ENCODE assay signal across 8 cellular contexts in genomic region chr22:46070215-46070721, GRCh38.
DNase-seq lines count a peak whose midpoint lies in the region; ATAC-seq, FAIRE-seq and TF ChIP-seq lines count a peak whose summit lies in the region.

No MANE protein-coding gene starts in this region.

- peak overlapping the region; percentile 99 for H3K27ac ChIP-seq in astrocyte (ENCODE audit: low read depth, low read length)

- no peak overlapping the region for H2AFZ ChIP-seq in astrocyte (ENCODE audit: low read depth, low read length)

- H3K4me1 ChIP-seq in astrocyte (ENCODE audit: insufficient read depth, low read length), result peaks cover 44% of the 10 kb centered on the region

- peaks cover 57% of the 10 kb centered on the region for H3K27me3 Mint-ChIP-seq in astrocyte (ENCODE audit: low read depth, unreplicated experiment)

- no peak for TF ChIP-seq POLR2A in NB4 (IDR thresholded peaks at IDR 0.05; ENCODE audit: extremely low read depth, insufficient read length)

- H3K27ac Mint-ChIP-seq in astrocyte (ENCODE audit: unreplicated experiment), result no peak overlapping the region

- no peaks in the 10 kb centered on the region for H3K9me3 ChIP-seq in astrocyte (ENCODE audit: insufficient read depth, low read depth, low read length)

- H3K4me3 ChIP-seq in NB4 (ENCODE audit: low read depth, low read length) (peak overlapping the region; percentile 72), astrocyte (ENCODE audit: insufficient read depth, low read depth, low read length) (peak overlapping the region; percentile 62), kidney epithelial cell (ENCODE audit: low read depth, low read length) (peak overlapping the region; percentile 77)

- peaks cover 5% of the 10 kb centered on the region for H3K36me3 ChIP-seq in astrocyte (ENCODE audit: insufficient read depth, low read length)
- peaks cover 1% of the 10 kb centered on the region for H3K36me3 ChIP-seq in kidney epithelial cell (ENCODE audit: control insufficient read depth, insufficient read depth, low read length)

- H3K79me2 ChIP-seq in astrocyte (ENCODE audit: insufficient read depth, low read length), result peaks cover 93% of the 10 kb centered on the region

- ATAC-seq in GM18868 (IDR thresholded peaks at IDR 0.05; ENCODE audit: unreplicated experiment), result peak; percentile 10

- H3K4me1 Mint-ChIP-seq in astrocyte (ENCODE audit: low read depth, unreplicated experiment), result no peaks in the 10 kb centered on the region

- no peaks in the 10 kb centered on the region for H3K27me3 ChIP-seq in astrocyte (ENCODE audit: insufficient read depth, low read length)
- H3K27me3 ChIP-seq in kidney epithelial cell (ENCODE audit: control insufficient read depth, insufficient read depth, low read length), result no peaks in the 10 kb centered on the region

- H4K20me1 ChIP-seq in astrocyte (ENCODE audit: insufficient read depth, low read length), result peaks cover 30% of the 10 kb centered on the region

- peak overlapping the region; percentile 94 for H3K4me2 ChIP-seq in astrocyte (ENCODE audit: low read length)

- H3K4me3 Mint-ChIP-seq in astrocyte (ENCODE audit: unreplicated experiment), result no peak overlapping the region

- H3K36me3 Mint-ChIP-seq in astrocyte (ENCODE audit: low read depth, unreplicated experiment), result no peaks in the 10 kb centered on the region

- FAIRE-seq in astrocyte (lab: Jason Lieb, UNC), result no peak

- H3K9ac ChIP-seq in astrocyte (ENCODE audit: low read length), result peak overlapping the region; percentile 93

- DNase-seq in NB4 (ENCODE audit: low read depth), result peak; percentile 75
- DNase-seq in astrocyte (ENCODE audit: low read depth), result no peak
- no peak for DNase-seq in kidney epithelial cell (ENCODE audit: low read depth)
- peak; percentile 35 for DNase-seq in stimulated activated CD4-positive, alpha-beta T cell treated with anti-CD3 and anti-CD28 coated beads, Interleukin-4, amount 100 ng/mL, for 24 hours
- DNase-seq in amygdala (lab: John Stamatoyannopoulos, UW), result no peak
- DNase-seq in SK-N-DZ (ENCODE audit: low spot score), result no peak
- DNase-seq in HK-2 (ENCODE audit: unreplicated experiment), result no peak

- TF ChIP-seq CTCF in NB4 (IDR thresholded peaks at IDR 0.05; ENCODE audit: low read depth, low read length) (no peak), astrocyte (IDR thresholded peaks at IDR 0.05; ENCODE audit: insufficient read depth, low read depth, low read length) (no peak), kidney epithelial cell (IDR thresholded peaks at IDR 0.05; ENCODE audit: insufficient read depth, low read length, poor library complexity, severe bottlenecking) (no peak)

- no peaks in the 10 kb centered on the region for H3K9me3 Mint-ChIP-seq in astrocyte (ENCODE audit: unreplicated experiment)

Comparison
In these comparisons a context has a peak if more than half of its experiments do, and no peak if none do; other contexts are left out.
1. DNase-seq: peak in NB4 (single experiment) and stimulated activated CD4-positive, alpha-beta T cell treated with anti-CD3 and anti-CD28 coated beads, Interleukin-4, amount 100 ng/mL, for 24 hours (single experiment); none in astrocyte (single experiment), kidney epithelial cell (single experiment), amygdala (0 of 56), SK-N-DZ (single experiment) and HK-2 (single experiment).
2. Peak in every context shown above with its lines, with median percentiles within 50 percentile points of each other: H3K4me3 ChIP-seq.